ENCODE assay signal across 10 cellular contexts in the genomic region with DNA sequence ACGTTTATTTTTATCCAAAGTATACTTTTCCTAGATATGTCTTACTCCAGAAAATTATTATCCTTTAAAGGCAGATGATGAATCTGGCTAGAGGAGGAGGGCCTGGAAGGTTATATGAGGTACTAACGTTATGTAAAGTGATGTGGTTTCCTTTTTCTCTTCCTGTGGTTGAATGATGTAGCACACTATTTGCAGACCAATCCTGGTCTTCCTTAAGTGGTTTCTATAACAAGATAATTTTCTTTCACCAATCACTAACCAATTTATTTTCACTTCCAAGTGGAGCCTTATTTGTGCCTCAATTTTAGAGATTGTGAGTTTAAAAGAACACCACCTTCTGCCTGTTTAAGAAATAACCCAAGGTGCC.
DNase-seq lines count a peak whose midpoint lies in the region; ATAC-seq and TF ChIP-seq lines count a peak whose summit lies in the region.
"Had no signal": no experiment of that assay in that cellular context is flagged by ENCODE, and none has a peak within 500 bp of the region (broad histone marks: within the 10 kb centered on the region; RNA-seq: fewer than 3 reads in every experiment).

No MANE protein-coding gene starts in this region.

- H3K9me3 ChIP-seq in neutrophil (no peaks in the 10 kb centered on the region), vagina (no peaks in the 10 kb centered on the region)

- H3K27me3 ChIP-seq in neutrophil (no peaks in the 10 kb centered on the region), vagina (no peaks in the 10 kb centered on the region)

- ATAC-seq in GM19372 (IDR thresholded peaks at IDR 0.05; ENCODE audit: low read depth, unreplicated experiment) (peak; percentile 41), HG02943 (IDR thresholded peaks at IDR 0.05; ENCODE audit: low read depth, unreplicated experiment) (peak; percentile 55)

- peak overlapping the region; percentile 68 for H3K27ac ChIP-seq in neutrophil
- no peak overlapping the region for H3K27ac ChIP-seq in vagina

- H3K4me3 ChIP-seq in neutrophil (ENCODE audit: low read depth in 1 of 2, low read length in 1 of 2) (peak overlapping the region in 1 of 2 experiments; percentile 8), vagina (no peak overlapping the region)
- H3K4me3 ChIP-seq: lung had no signal

- no peak for TF ChIP-seq CTCF in neutrophil (IDR thresholded peaks at IDR 0.05)
- no peak for TF ChIP-seq CTCF in vagina (IDR thresholded peaks at IDR 0.05)

- DNase-seq in NOMO-1 (lab: John Stamatoyannopoulos, UW; ENCODE audit: unreplicated experiment in 2 of 2) (peak; percentile 55 to 88), medulla oblongata (ENCODE audit: extremely low spot score) (no peak), amygdala (lab: John Stamatoyannopoulos, UW) (no peak), vagina (ENCODE audit: extremely low spot score in 2 of 2) (no peak), iPS-NIHi7 (ENCODE audit: extremely low spot score) (no peak)
- DNase-seq: IMR-90 had no signal

- H3K36me3 ChIP-seq in neutrophil (no peaks in the 10 kb centered on the region), vagina (no peaks in the 10 kb centered on the region)

- no peak for TF ChIP-seq POLR2A in vagina (IDR thresholded peaks at IDR 0.05)

- intact Hi-C loops in vagina (cut with DNase I), result no loop called here

- H3K4me1 ChIP-seq in neutrophil (ENCODE audit: control insufficient read depth in 1 of 2, insufficient read depth in 1 of 2, low read depth in 1 of 2, low read length in 1 of 2), result peaks cover 38 to 49% of the 10 kb centered on the region in 2 experiments
- no peaks in the 10 kb centered on the region for H3K4me1 ChIP-seq in vagina

Comparison
In these comparisons a context has a peak if more than half of its experiments do, and no peak if none do; other contexts are left out.
1. DNase-seq: peak in NOMO-1 (2 of 2); none in medulla oblongata (single experiment), amygdala (0 of 56), vagina (0 of 2) and iPS-NIHi7 (single experiment).